26 cellular contexts compared by ENCODE assay signal in genomic region chr16:75222271-75222783, GRCh38. TPM values are rescaled to one million over a fixed set of nuclear protein-coding genes. Genes with fewer than 3 reads are reported as not detected.
DNase-seq lines count a peak whose midpoint lies in the region; ATAC-seq, FAIRE-seq and TF ChIP-seq lines count a peak whose summit lies in the region.
"Had no signal": no experiment of that assay in that cellular context is flagged by ENCODE, and none has a peak within 500 bp of the region (broad histone marks: within the 10 kb centered on the region; RNA-seq: fewer than 3 reads in every experiment).

No MANE protein-coding gene starts in this region.

- H3K36me3 Mint-ChIP-seq in CD4-positive, CD25-positive, alpha-beta regulatory T cell, result no peaks in the 10 kb centered on the region
- H3K36me3 Mint-ChIP-seq in endodermal cell (ENCODE audit: low read depth), result no peaks in the 10 kb centered on the region

- H2AFZ ChIP-seq in osteoblast (ENCODE audit: low read length), result no peak overlapping the region

- H3K9me3 ChIP-seq in CD4-positive, CD25-positive, alpha-beta regulatory T cell (ENCODE audit: control insufficient read depth in 2 of 2, low read length in 2 of 2), result no peaks in the 10 kb centered on the region
- H3K9me3 ChIP-seq in endodermal cell (ENCODE audit: control insufficient read depth, low read length) (no peaks in the 10 kb centered on the region), osteoblast (ENCODE audit: low read depth, low read length) (no peaks in the 10 kb centered on the region), prostate gland (no peaks in the 10 kb centered on the region)
- H3K9me3 ChIP-seq: BLaER1 treated with 17β-estradiol and CSF1 and Interleukin-3, amounts not matched to agents 10 nM and 100 nM; heart left ventricle; MG63; psoas muscle; sigmoid colon had no signal

- intact Hi-C loops in prostate gland (cut with DNase I), result no loop called here

- TF ChIP-seq CTCF in endodermal cell (conservative IDR thresholded peaks at IDR 0.05) (no peak), osteoblast (IDR thresholded peaks at IDR 0.05; ENCODE audit: extremely low read depth, low read depth, low read length) (no peak), prostate gland (IDR thresholded peaks at IDR 0.05) (no peak)

- no peak overlapping the region for H3K27ac ChIP-seq in CD4-positive, CD25-positive, alpha-beta regulatory T cell (ENCODE audit: insufficient read depth, low read length, poor library complexity, severe bottlenecking)
- no peak overlapping the region for H3K27ac ChIP-seq in endodermal cell (ENCODE audit: low read depth, low read length)
- H3K27ac ChIP-seq in osteoblast (ENCODE audit: low read depth, low read length), result no peak overlapping the region
- H3K27ac ChIP-seq in prostate gland, result no peak overlapping the region
- H3K27ac ChIP-seq: BLaER1 treated with 17β-estradiol and CSF1 and Interleukin-3, amounts not matched to agents 10 nM and 100 nM; heart left ventricle; psoas muscle; sigmoid colon; WERI-Rb-1 had no signal

- no peaks in the 10 kb centered on the region for H3K36me3 ChIP-seq in CD4-positive, CD25-positive, alpha-beta regulatory T cell (ENCODE audit: control insufficient read depth, insufficient read depth, low read length)
- H3K36me3 ChIP-seq in endodermal cell (ENCODE audit: control insufficient read depth, insufficient read depth, low read length) (no peaks in the 10 kb centered on the region), osteoblast (ENCODE audit: insufficient read depth, low read length) (no peaks in the 10 kb centered on the region), prostate gland (no peaks in the 10 kb centered on the region)
- H3K36me3 ChIP-seq: BLaER1 treated with 17β-estradiol and CSF1 and Interleukin-3, amounts not matched to agents 10 nM and 100 nM; MG63; sigmoid colon; WERI-Rb-1 had no signal

- no peak overlapping the region for H3K4me3 ChIP-seq in CD4-positive, CD25-positive, alpha-beta regulatory T cell (ENCODE audit: low read depth, low read length)
- H3K4me3 ChIP-seq in endodermal cell (ENCODE audit: low read length), result no peak overlapping the region
- H3K4me3 ChIP-seq in osteoblast (ENCODE audit: insufficient read depth, low read length), result no peak overlapping the region
- no peak overlapping the region for H3K4me3 ChIP-seq in prostate gland
- H3K4me3 ChIP-seq: BLaER1 treated with 17β-estradiol and CSF1 and Interleukin-3, amounts not matched to agents 10 nM and 100 nM; heart left ventricle; MG63; psoas muscle; sigmoid colon had no signal

- no peaks in the 10 kb centered on the region for H3K9me3 Mint-ChIP-seq in CD4-positive, CD25-positive, alpha-beta regulatory T cell
- no peaks in the 10 kb centered on the region for H3K9me3 Mint-ChIP-seq in endodermal cell
- H3K9me3 Mint-ChIP-seq: activated CD4-positive, alpha-beta T cell treated with anti-CD3 and anti-CD28 coated beads, Interleukin-2, amount 10 ng/mL, durations not matched to agents 24 days and 14 days had no signal

- no peaks in the 10 kb centered on the region for H3K4me1 ChIP-seq in CD4-positive, CD25-positive, alpha-beta regulatory T cell (ENCODE audit: control insufficient read depth, insufficient read depth, low read length, poor library complexity, severe bottlenecking)
- H3K4me1 ChIP-seq in endodermal cell (ENCODE audit: control insufficient read depth, insufficient read depth, low read length), result no peaks in the 10 kb centered on the region
- no peaks in the 10 kb centered on the region for H3K4me1 ChIP-seq in osteoblast (ENCODE audit: insufficient read depth, low read length)
- no peaks in the 10 kb centered on the region for H3K4me1 ChIP-seq in prostate gland (replicated peaks)
- H3K4me1 ChIP-seq: psoas muscle, sigmoid colon had no signal

- peaks cover 0 to 19% (median 5%) of the 10 kb centered on the region in 4 donors for H3K4me1 Mint-ChIP-seq in CD4-positive, CD25-positive, alpha-beta regulatory T cell
- no peaks in the 10 kb centered on the region for H3K4me1 Mint-ChIP-seq in endodermal cell

- H3K4me2 ChIP-seq in osteoblast (ENCODE audit: insufficient read depth, low read length), result no peak overlapping the region
- H3K4me2 ChIP-seq: BLaER1 treated with 17β-estradiol and CSF1 and Interleukin-3, amounts not matched to agents 10 nM and 100 nM had no signal

- H3K79me2 ChIP-seq in osteoblast (ENCODE audit: insufficient read depth, low read length), result no peaks in the 10 kb centered on the region

- no peak overlapping the region for H3K4me3 Mint-ChIP-seq in CD4-positive, CD25-positive, alpha-beta regulatory T cell
- no peak overlapping the region for H3K4me3 Mint-ChIP-seq in endodermal cell
- H3K4me3 Mint-ChIP-seq: activated CD4-positive, alpha-beta T cell treated with anti-CD3 and anti-CD28 coated beads, Interleukin-2, amount 10 ng/mL, durations not matched to agents 24 days and 14 days had no signal

- H4K20me1 ChIP-seq in osteoblast (ENCODE audit: insufficient read depth, low read length), result peaks cover 15% of the 10 kb centered on the region

- no peak for TF ChIP-seq POLR2A in prostate gland (IDR thresholded peaks at IDR 0.05)

- FAIRE-seq in HTR-8/SVneo (lab: Jason Lieb, UNC), result peak; percentile 38

- H3K27ac Mint-ChIP-seq in CD4-positive, CD25-positive, alpha-beta regulatory T cell, result peak overlapping the region in 2 of 3 donors; percentile 67
- peak overlapping the region; percentile 62 for H3K27ac Mint-ChIP-seq in endodermal cell
- H3K27ac Mint-ChIP-seq: activated CD4-positive, alpha-beta T cell treated with anti-CD3 and anti-CD28 coated beads, Interleukin-2, amount 10 ng/mL, durations not matched to agents 24 days and 14 days had no signal

- DNase-seq in CD4-positive, CD25-positive, alpha-beta regulatory T cell, result no peak
- DNase-seq in HTR-8/SVneo (ENCODE audit: insufficient read length, low spot score) (no peak), endodermal cell (no peak), osteoblast (ENCODE audit: insufficient read length, low spot score, missing footprints) (peak; percentile 84), NCI-H748 (lab: John Stamatoyannopoulos, UW; ENCODE audit: unreplicated experiment) (no peak), DMS53 treated with DMSO at 0.1 percent for 48 hours (lab: John Stamatoyannopoulos, UW; ENCODE audit: unreplicated experiment) (no peak), prostate gland (ENCODE audit: low spot score) (no peak), HK-2 (ENCODE audit: unreplicated experiment) (no peak)
- DNase-seq: activated CD4-positive, alpha-beta T cell treated with anti-CD3 and anti-CD28 coated beads, Interleukin-2, amount 10 ng/mL, durations not matched to agents 24 days and 14 days; activated T-cell treated with anti-CD3 and anti-CD28 coated beads, Interleukin-2, amount 50 U/mL, for 48 hours; effector CD4-positive, alpha-beta T cell; erythroblast; KG1; left cardiac atrium; mesenchymal stem cell; MG63; NCI-H2029 treated with DMSO at 0.1 percent for 48 hours; NCI-H526 treated with DMSO at 0.1 percent for 48 hours; psoas muscle; SHP77 treated with DMSO at 0.1 percent for 48 hours; sigmoid colon; stimulated activated naive CD4-positive, alpha-beta T cell; WERI-Rb-1 had no signal

- no peak for ATAC-seq in CD4-positive, CD25-positive, alpha-beta regulatory T cell (ENCODE audit: low read depth in 2 of 2)
- ATAC-seq: left cardiac atrium, Panc1, psoas muscle had no signal

- H3K27me3 ChIP-seq in CD4-positive, CD25-positive, alpha-beta regulatory T cell (ENCODE audit: control insufficient read depth, insufficient read depth, low read length), result no peaks in the 10 kb centered on the region
- H3K27me3 ChIP-seq in endodermal cell (ENCODE audit: control insufficient read depth, insufficient read depth, low read length, poor library complexity, severe bottlenecking) (no peaks in the 10 kb centered on the region), osteoblast (ENCODE audit: insufficient read depth, low read length) (peaks cover 4% of the 10 kb centered on the region), prostate gland (replicated peaks; ENCODE audit: insufficient read depth) (no peaks in the 10 kb centered on the region)
- H3K27me3 ChIP-seq: MG63 had no signal

- H3K9ac ChIP-seq in endodermal cell (ENCODE audit: extremely low read depth, low read length, poor library complexity, severe bottlenecking), result no peak overlapping the region
- H3K9ac ChIP-seq: BLaER1 treated with 17β-estradiol and CSF1 and Interleukin-3, amounts not matched to agents 10 nM and 100 nM had no signal

- WGBS in endodermal cell (ENCODE audit: insufficient coverage in 1 of 2, insufficient read length in 1 of 2), 2 experiments, result 92 to 97% methylated on average over 7 to 13 of the region's 16 CpGs
- WGBS in prostate gland, result 70% methylated on average over 16 of the region's 16 CpGs

- no peaks in the 10 kb centered on the region for H3K27me3 Mint-ChIP-seq in CD4-positive, CD25-positive, alpha-beta regulatory T cell
- H3K27me3 Mint-ChIP-seq in endodermal cell (ENCODE audit: insufficient read depth), result no peaks in the 10 kb centered on the region
- H3K27me3 Mint-ChIP-seq: activated CD4-positive, alpha-beta T cell treated with anti-CD3 and anti-CD28 coated beads, Interleukin-2, amount 10 ng/mL, durations not matched to agents 24 days and 14 days had no signal

RNA-seq across cellular contexts. Expression of gene CTRB1, which starts 3.5 kb away (rescaled TPM):
- total RNA-seq in CD4-positive, CD25-positive, alpha-beta regulatory T cell, result not detected
- polyA plus RNA-seq in CD4-positive, CD25-positive, alpha-beta regulatory T cell, result not detected
- total RNA-seq in endodermal cell (not detected), osteoblast (not detected in 2 replicates), prostate gland (1 to 10 TPM in 1 of 2 donors, not detected in 1; 7.0 TPM)
- polyA plus RNA-seq in endodermal cell (2013, experiment 1 of 2), result not detected
- polyA plus RNA-seq in endodermal cell (2013, experiment 2 of 2), result not detected
- total RNA-seq: activated CD4-positive, alpha-beta T cell treated with anti-CD3 and anti-CD28 coated beads, Interleukin-2, amount 10 ng/mL, durations not matched to agents 24 days and 14 days; sigmoid colon had no signal

RNA-seq across cellular contexts. Expression of gene CTRB2, which starts 15.4 kb away (rescaled TPM):
- total RNA-seq in CD4-positive, CD25-positive, alpha-beta regulatory T cell, result not detected
- polyA plus RNA-seq in CD4-positive, CD25-positive, alpha-beta regulatory T cell, result not detected
- total RNA-seq in endodermal cell, result not detected
- not detected for polyA plus RNA-seq in endodermal cell (2013, experiment 1 of 2)
- not detected for polyA plus RNA-seq in endodermal cell (2013, experiment 2 of 2)
- total RNA-seq in osteoblast, result not detected in 2 replicates
- total RNA-seq in prostate gland, result not detected
- total RNA-seq: activated CD4-positive, alpha-beta T cell treated with anti-CD3 and anti-CD28 coated beads, Interleukin-2, amount 10 ng/mL, durations not matched to agents 24 days and 14 days; left cardiac atrium; sigmoid colon had no signal

RNA-seq across cellular contexts. Expression of gene BCAR1, which starts 29.1 kb away (rescaled TPM):
- total RNA-seq in CD4-positive, CD25-positive, alpha-beta regulatory T cell, result 0.44 TPM
- under 1 TPM in 2 of 4 donors, not detected in 2; 0.27 to 0.38 TPM for polyA plus RNA-seq in CD4-positive, CD25-positive, alpha-beta regulatory T cell
- total RNA-seq in endodermal cell (10 to 100 TPM; 56.2 to 74.3 TPM), osteoblast (66.9 and 75.3 TPM in 2 replicates), prostate gland (100 to 1,000 TPM in 1 of 2 donors, 10 to 100 TPM in 1; 51.1 to 181 TPM)
- 38.6 TPM for polyA plus RNA-seq in endodermal cell (2013, experiment 1 of 2)
- polyA plus RNA-seq in endodermal cell (2013, experiment 2 of 2), result 33.2 TPM

Comparison
In these comparisons a context has a peak if more than half of its experiments do, and no peak if none do; other contexts are left out.
1. RNA of gene BCAR1, which starts 29.1 kb away (total RNA-seq): 51.1 to 181 TPM in prostate gland, 66.9 to 75.3 TPM in osteoblast and 56.2 to 74.3 TPM in endodermal cell; 0.44 TPM in CD4-positive, CD25-positive, alpha-beta regulatory T cell (single experiment); every median in the first group is over 10 times any median in the second.